In genomic region chr1:3921786-3922185, GRCh38 we compare ENCODE assay signal across 1 cellular context.
TF ChIP-seq lines count a peak whose summit lies in the region.

No MANE protein-coding gene starts in this region.

TF ChIP-seq in IMR-90, 13 proteins besides CTCF, POLR2A, EP300 and RAD21 (continued from another document):
- TF ChIP-seq BHLHE40 (IDR thresholded peaks at IDR 0.05; ENCODE audit: low read depth, low read length) (no peak), ELK1 (IDR thresholded peaks at IDR 0.05; ENCODE audit: borderline replicate concordance, low read depth, low read length) (no peak), MXI1 (IDR thresholded peaks at IDR 0.05; ENCODE audit: borderline replicate concordance, low read depth, low read length) (no peak)
